Comparison of ENCODE assay signal across 8 cellular contexts in genomic region chr11:65558785-65559509, GRCh38. TPM values are rescaled to one million over a fixed set of nuclear protein-coding genes. Genes with fewer than 3 reads are reported as not detected.
A peak's percentile ranks its signal among the peaks of the same experiment; 100 is the strongest.
DNase-seq lines count a peak whose midpoint lies in the region; FAIRE-seq and TF ChIP-seq lines count a peak whose summit lies in the region.

No MANE protein-coding gene starts in this region.

- H3K27ac ChIP-seq in WERI-Rb-1: peak overlapping the region; percentile 59
- H3K27ac ChIP-seq in trophoblast cell (ENCODE audit: low read depth, low read length): peak overlapping the region; percentile 37

- peak overlapping the region; percentile 20 for H2BK12ac ChIP-seq in trophoblast cell (ENCODE audit: low read length)

- H3K27me3 ChIP-seq in WERI-Rb-1 (ENCODE audit: insufficient read depth, low read depth, severe bottlenecking) (no peaks in the 10 kb centered on the region), trophoblast cell (ENCODE audit: insufficient read depth, low read length) (no peaks in the 10 kb centered on the region)

- H3K4me1 ChIP-seq in ES-I3 (ENCODE audit: insufficient read depth, low read length): peaks cover 42% of the 10 kb centered on the region
- peaks cover 37 to 46% of the 10 kb centered on the region in 2 experiments for H3K4me1 ChIP-seq in trophoblast cell (ENCODE audit: control insufficient read depth in 1 of 2, insufficient read depth in 2 of 2, low read length in 2 of 2)

- H3K36me3 ChIP-seq in ES-I3 (ENCODE audit: insufficient read depth, low read length) (no peaks in the 10 kb centered on the region), WERI-Rb-1 (no peaks in the 10 kb centered on the region), trophoblast cell (ENCODE audit: control insufficient read depth in 1 of 2, insufficient read depth in 2 of 2, low read length in 2 of 2) (no peaks in the 10 kb centered on the region)

- H3K79me2 ChIP-seq in trophoblast cell (ENCODE audit: control insufficient read depth, insufficient read depth, low read length, poor library complexity): peaks cover 6% of the 10 kb centered on the region

- peak overlapping the region; percentile 14 for H3K4ac ChIP-seq in trophoblast cell (ENCODE audit: low read depth, low read length)

- WGBS in trophoblast cell (ENCODE audit: extremely low coverage, insufficient coverage, insufficient read length): no CpG with 5 or more reads among the region's 21 CpGs

- DNase-seq in WERI-Rb-1: no peak
- peak; percentile 65 to 78 for DNase-seq in frontal cortex (ENCODE audit: low spot score in 2 of 2)
- no peak for DNase-seq in trophoblast cell
- DNase-seq in activated CD4-positive, CD25-positive, alpha-beta regulatory T cell treated with anti-CD3 and anti-CD28 coated beads, Interleukin-2, amount 50 U/mL, for 72 hours: no peak
- no peak for DNase-seq in GM19238 (ENCODE audit: insufficient read length, low spot score)
- DNase-seq in NCI-H1436 treated with DMSO at 0.1 percent for 48 hours (lab: John Stamatoyannopoulos, UW): no peak
- DNase-seq in NK-92 (lab: John Stamatoyannopoulos, UW; ENCODE audit: unreplicated experiment): no peak

- H2AK5ac ChIP-seq in trophoblast cell (ENCODE audit: low read length): peak overlapping the region; percentile 33

- no peak for FAIRE-seq in frontal cortex (lab: Jason Lieb, UNC)

- peak overlapping the region; percentile 92 for H4K8ac ChIP-seq in trophoblast cell (ENCODE audit: low read depth, low read length)

- H2AFZ ChIP-seq in trophoblast cell (ENCODE audit: insufficient read depth, low read length, poor library complexity): peak overlapping the region; percentile 75

- peak overlapping the region; percentile 57 for H4K12ac ChIP-seq in trophoblast cell (ENCODE audit: low read depth, low read length)

- TF ChIP-seq CTCF in WERI-Rb-1 (IDR thresholded peaks at IDR 0.05; ENCODE audit: low read depth, low read length): no peak

- H3K9me3 ChIP-seq in ES-I3 (ENCODE audit: control insufficient read depth, insufficient read depth, low read length) (no peaks in the 10 kb centered on the region), WERI-Rb-1 (ENCODE audit: severe bottlenecking) (no peaks in the 10 kb centered on the region), trophoblast cell (ENCODE audit: insufficient read depth, low read depth, low read length) (no peaks in the 10 kb centered on the region)

- peak overlapping the region; percentile 78 for H3K18ac ChIP-seq in trophoblast cell (ENCODE audit: low read length)

- H2BK5ac ChIP-seq in trophoblast cell (ENCODE audit: low read depth, low read length, poor library complexity): peak overlapping the region; percentile 38

- peak overlapping the region; percentile 67 for H2BK120ac ChIP-seq in trophoblast cell (ENCODE audit: insufficient read depth, low read length, poor library complexity)

- H4K91ac ChIP-seq in trophoblast cell (ENCODE audit: low read depth, low read length): peak overlapping the region; percentile 93

- H3K9ac ChIP-seq in ES-I3 (ENCODE audit: low read depth, low read length): peak overlapping the region; percentile 47
- H3K9ac ChIP-seq in trophoblast cell (ENCODE audit: low read length): no peak overlapping the region

- peak overlapping the region; percentile 57 for H3K4me3 ChIP-seq in WERI-Rb-1 (ENCODE audit: low read depth, low read length)
- H3K4me3 ChIP-seq in trophoblast cell (ENCODE audit: low read depth, low read length): peak overlapping the region; percentile 11

- H3K4me2 ChIP-seq in trophoblast cell (ENCODE audit: low read length): peak overlapping the region; percentile 46

- no peak overlapping the region for H3K23ac ChIP-seq in trophoblast cell (ENCODE audit: low read length)

- peaks cover 28% of the 10 kb centered on the region for H3K79me1 ChIP-seq in trophoblast cell (ENCODE audit: low read length)

- H3K14ac ChIP-seq in trophoblast cell (ENCODE audit: low read length): peak overlapping the region; percentile 80

RNA-seq across cellular contexts. Expression of gene LTBP3, which starts 0.8 kb away (rescaled TPM):
- 17.5 TPM for total RNA-seq in frontal cortex
- polyA plus RNA-seq in trophoblast cell (2013): 36.2 and 40.2 TPM in 2 replicates

RNA-seq across cellular contexts. Expression of gene ZNRD2, which starts 11.3 kb away (rescaled TPM):
- total RNA-seq in frontal cortex: 15.9 TPM
- 88.8 and 89.4 TPM in 2 replicates for polyA plus RNA-seq in trophoblast cell (2013)

RNA-seq across cellular contexts. Expression of gene FAM89B, which starts 13.4 kb away (rescaled TPM):
- 19.6 TPM for total RNA-seq in frontal cortex
- polyA plus RNA-seq in trophoblast cell (2013): 71.6 and 72.3 TPM in 2 replicates

RNA-seq across cellular contexts. Expression of gene EHBP1L1, which starts 16.9 kb away (rescaled TPM):
- 8.6 TPM for total RNA-seq in frontal cortex
- 12.5 and 13.2 TPM in 2 replicates for polyA plus RNA-seq in trophoblast cell (2013)

RNA-seq across cellular contexts. Expression of gene SCYL1, which starts 34.1 kb away (rescaled TPM):
- 39.1 TPM for total RNA-seq in frontal cortex
- 117 and 118 TPM in 2 replicates for polyA plus RNA-seq in trophoblast cell (2013)

Comparison
In these comparisons a context has a peak if more than half of its experiments do, and no peak if none do; other contexts are left out.
1. DNase-seq: peak in frontal cortex (2 of 2); none in WERI-Rb-1 (single experiment), trophoblast cell (0 of 2), activated CD4-positive, CD25-positive, alpha-beta regulatory T cell treated with anti-CD3 and anti-CD28 coated beads, Interleukin-2, amount 50 U/mL, for 72 hours (single experiment), GM19238 (single experiment), NCI-H1436 treated with DMSO at 0.1 percent for 48 hours (single experiment) and NK-92 (single experiment).